Comparison of ENCODE assay signal across 25 cellular contexts in genomic region chr2:2950403-2950952, GRCh38.
DNase-seq lines count a peak whose midpoint lies in the region; ATAC-seq and TF ChIP-seq lines count a peak whose summit lies in the region.
"Had no signal": no experiment of that assay in that cellular context is flagged by ENCODE, and none has a peak within 500 bp of the region (broad histone marks: within the 10 kb centered on the region; RNA-seq: fewer than 3 reads in every experiment).

No MANE protein-coding gene starts in this region.

- H3K9me3 ChIP-seq in left lung = peaks cover 0 to 5% of the 10 kb centered on the region in 2 donors
- H3K9me3 ChIP-seq: colonic mucosa, thyroid gland had no signal

- intact Hi-C loops in left lung (cut with DNase I) = no loop called here

- H3K27ac ChIP-seq in left lung = no peak overlapping the region
- H3K27ac ChIP-seq: colonic mucosa, foreskin keratinocyte, hepatocyte, left ventricle myocardium inferior, parathyroid adenoma, thyroid gland had no signal

- H3K4me3 ChIP-seq in left lung = no peak overlapping the region
- H3K4me3 ChIP-seq: colonic mucosa, hepatocyte, left ventricle myocardium inferior, thyroid gland had no signal

- no peaks in the 10 kb centered on the region for H3K4me1 Mint-ChIP-seq in activated T-cell treated with anti-CD3 and anti-CD28 coated beads, Interleukin-2, amount 50 U/mL, for 24 hours (ENCODE audit: low read depth)
- H3K4me1 Mint-ChIP-seq: activated naive CD4-positive, alpha-beta T cell treated with anti-CD3 and anti-CD28 coated beads, Interleukin-2, amount 50 U/mL, for 24 hours; stimulated activated naive CD8-positive, alpha-beta T cell treated with anti-CD3 and anti-CD28 coated beads, Interleukin-15, amount 100 ng/mL, for 72 hours had no signal

- ATAC-seq in left lung (peak; percentile 62), GM19395 (IDR thresholded peaks at IDR 0.05; ENCODE audit: unreplicated experiment) (no peak)
- ATAC-seq: esophagus mucosa; foreskin keratinocyte; natural killer cell treated with Interleukin-12 subunit alpha and Interleukin-12 subunit beta and Interleukin-15 and Interleukin-18, amount 100 ng/mL, for 72 hours; sciatic nerve; stimulated activated naive CD8-positive, alpha-beta T cell treated with anti-CD3 and anti-CD28 coated beads, Interleukin-15, amount 100 ng/mL, for 72 hours had no signal

- peak; percentile 98 for DNase-seq in DMS79 (lab: John Stamatoyannopoulos, UW)
- peak; percentile 22 for DNase-seq in NCI-H128 (lab: John Stamatoyannopoulos, UW; ENCODE audit: unreplicated experiment)
- peak; percentile 77 for DNase-seq in NCI-H345 treated with DMSO at 0.1 percent for 48 hours (lab: John Stamatoyannopoulos, UW; ENCODE audit: unreplicated experiment)
- DNase-seq in left lung = no peak
- DNase-seq in T-helper 2 cell = no peak
- DNase-seq in activated T-cell treated with anti-CD3 and anti-CD28 coated beads, Interleukin-2, amount 50 U/mL, for 24 hours = no peak
- no peak for DNase-seq in HCEC 1CT
- DNase-seq: ACHN; colonic mucosa; foreskin keratinocyte; IMR-90; left ventricle myocardium inferior; midbrain; NCI-H1930; NCI-H526 treated with DMSO at 0.1 percent for 48 hours; stimulated activated CD4-positive, alpha-beta T cell treated with anti-CD3 and anti-CD28 coated beads, Interleukin-15, amount 100 ng/mL, for 24 hours; stimulated activated naive CD8-positive, alpha-beta T cell treated with anti-CD3 and anti-CD28 coated beads, Interleukin-15, amount 100 ng/mL, for 72 hours; thyroid gland had no signal

- no peaks in the 10 kb centered on the region for H3K36me3 Mint-ChIP-seq in activated T-cell treated with anti-CD3 and anti-CD28 coated beads, Interleukin-2, amount 50 U/mL, for 24 hours (ENCODE audit: low read depth)
- H3K36me3 Mint-ChIP-seq: activated naive CD4-positive, alpha-beta T cell treated with anti-CD3 and anti-CD28 coated beads, Interleukin-2, amount 50 U/mL, for 24 hours had no signal

- H3K36me3 ChIP-seq in left lung = no peaks in the 10 kb centered on the region
- H3K36me3 ChIP-seq: colonic mucosa, left ventricle myocardium inferior, thyroid gland had no signal

- no peak overlapping the region for H3K27ac Mint-ChIP-seq in activated T-cell treated with anti-CD3 and anti-CD28 coated beads, Interleukin-2, amount 50 U/mL, for 24 hours
- H3K27ac Mint-ChIP-seq: activated naive CD4-positive, alpha-beta T cell treated with anti-CD3 and anti-CD28 coated beads, Interleukin-2, amount 50 U/mL, for 24 hours; natural killer cell treated with Interleukin-12 subunit alpha and Interleukin-12 subunit beta and Interleukin-15 and Interleukin-18, amount 100 ng/mL, for 72 hours; stimulated activated naive CD8-positive, alpha-beta T cell treated with anti-CD3 and anti-CD28 coated beads, Interleukin-15, amount 100 ng/mL, for 72 hours had no signal

- H3K4me3 Mint-ChIP-seq in activated T-cell treated with anti-CD3 and anti-CD28 coated beads, Interleukin-2, amount 50 U/mL, for 24 hours = no peak overlapping the region
- H3K4me3 Mint-ChIP-seq: activated naive CD4-positive, alpha-beta T cell treated with anti-CD3 and anti-CD28 coated beads, Interleukin-2, amount 50 U/mL, for 24 hours; natural killer cell treated with Interleukin-12 subunit alpha and Interleukin-12 subunit beta and Interleukin-15 and Interleukin-18, amount 100 ng/mL, for 72 hours; stimulated activated naive CD8-positive, alpha-beta T cell treated with anti-CD3 and anti-CD28 coated beads, Interleukin-15, amount 100 ng/mL, for 72 hours had no signal

- TF ChIP-seq CTCF in left lung (IDR thresholded peaks at IDR 0.05) = no peak

- no peaks in the 10 kb centered on the region for H3K4me1 ChIP-seq in left lung
- H3K4me1 ChIP-seq: colonic mucosa, foreskin keratinocyte, left ventricle myocardium inferior, parathyroid adenoma, thyroid gland had no signal

- H3K9me3 Mint-ChIP-seq in activated T-cell treated with anti-CD3 and anti-CD28 coated beads, Interleukin-2, amount 50 U/mL, for 24 hours = peaks cover 5% of the 10 kb centered on the region

- no peaks in the 10 kb centered on the region for H3K27me3 ChIP-seq in left lung
- H3K27me3 ChIP-seq: colonic mucosa, foreskin keratinocyte, hepatocyte, thyroid gland had no signal

- peaks cover 7% of the 10 kb centered on the region for H3K27me3 Mint-ChIP-seq in activated T-cell treated with anti-CD3 and anti-CD28 coated beads, Interleukin-2, amount 50 U/mL, for 24 hours
- H3K27me3 Mint-ChIP-seq: activated naive CD4-positive, alpha-beta T cell treated with anti-CD3 and anti-CD28 coated beads, Interleukin-2, amount 50 U/mL, for 24 hours had no signal

Comparison
In these comparisons a context has a peak if more than half of its experiments do, and no peak if none do; other contexts are left out.
1. DNase-seq: peak in DMS79 (single experiment), NCI-H128 (single experiment) and NCI-H345 treated with DMSO at 0.1 percent for 48 hours (single experiment); none in left lung (0 of 2), T-helper 2 cell (0 of 5), activated T-cell treated with anti-CD3 and anti-CD28 coated beads, Interleukin-2, amount 50 U/mL, for 24 hours (single experiment) and HCEC 1CT (single experiment).